ENCODE assay signal across 19 cellular contexts in the genomic region with DNA sequence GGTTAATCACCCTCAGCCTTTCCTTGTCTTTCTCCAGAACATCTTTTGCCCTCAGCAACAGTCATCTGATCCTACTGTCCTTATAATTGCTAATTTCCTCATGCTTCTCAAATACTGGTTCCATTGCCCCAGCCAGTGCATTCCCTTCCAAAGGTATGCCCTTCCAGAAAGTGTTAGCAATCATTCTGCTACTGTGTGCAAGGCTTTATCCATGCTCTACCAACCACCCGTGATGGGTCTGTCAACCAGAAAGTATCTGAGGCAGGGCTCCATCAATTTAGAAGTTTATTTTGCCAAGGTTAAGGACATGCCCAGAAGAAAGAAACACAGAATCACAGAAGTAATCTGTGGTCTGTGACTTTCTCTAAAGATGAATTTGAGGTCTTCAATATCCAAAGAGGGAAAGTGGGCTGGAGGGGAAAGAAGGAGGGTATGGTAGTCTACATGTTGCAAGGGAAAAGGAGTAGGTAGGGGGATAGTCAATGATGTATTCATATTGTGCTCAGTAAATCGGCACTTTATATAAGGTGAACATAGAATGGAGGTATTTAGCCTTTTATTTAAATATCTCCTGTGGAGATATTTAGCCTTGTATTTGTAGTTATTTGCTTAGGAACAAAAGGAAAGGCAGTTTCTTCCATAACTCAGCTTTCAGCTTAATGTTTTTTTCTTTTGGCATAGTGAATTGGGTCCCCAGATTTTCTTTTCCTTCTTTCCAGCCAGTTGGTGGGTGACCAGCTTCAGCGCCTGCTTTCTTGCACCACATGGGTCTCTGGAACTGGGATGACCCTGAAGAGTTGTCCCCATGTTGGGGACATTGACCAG. TPM values are rescaled to one million over a fixed set of nuclear protein-coding genes. Genes with fewer than 3 reads are reported as not detected.
DNase-seq lines count a peak whose midpoint lies in the region; ATAC-seq and TF ChIP-seq lines count a peak whose summit lies in the region.
"Had no signal": no experiment of that assay in that cellular context is flagged by ENCODE, and none has a peak within 500 bp of the region (broad histone marks: within the 10 kb centered on the region; RNA-seq: fewer than 3 reads in every experiment).

No MANE protein-coding gene starts in this region.

- no peaks in the 10 kb centered on the region for H3K36me3 Mint-ChIP-seq in Calu3 (ENCODE audit: insufficient read depth, unreplicated experiment)
- no peaks in the 10 kb centered on the region for H3K36me3 Mint-ChIP-seq in naive thymus-derived CD4-positive, alpha-beta T cell
- H3K36me3 Mint-ChIP-seq: activated naive CD4-positive, alpha-beta T cell treated with anti-CD3 and anti-CD28 coated beads, Interleukin-2, amount 50 U/mL, for 72 hours; memory B cell had no signal

- BruUV-seq in Calu3 (replicated peaks; lab: Mats Ljungman, UMichigan), result no TSS peak

- peak overlapping the region; percentile 58; the same call in 1 of the 2 replicates for H3K9ac ChIP-seq in OCI-LY3 (ENCODE audit: low read length)
- H3K9ac ChIP-seq in iPS-18a (ENCODE audit: low read length), result peak overlapping the region; percentile 12

- ATAC-seq in HG03159 (IDR thresholded peaks at IDR 0.05; ENCODE audit: unreplicated experiment) (no peak), HG03520 (IDR thresholded peaks at IDR 0.05; ENCODE audit: unreplicated experiment) (no peak)
- no peak for ATAC-seq in naive thymus-derived CD4-positive, alpha-beta T cell
- ATAC-seq: activated naive CD4-positive, alpha-beta T cell treated with anti-CD3 and anti-CD28 coated beads, Interleukin-2, amount 50 U/mL, for 72 hours had no signal

- H3K4me1 ChIP-seq in OCI-LY3 (ENCODE audit: low read length) (peaks cover 63% of the 10 kb centered on the region), iPS-18a (ENCODE audit: control insufficient read depth, low read depth, low read length) (peaks cover 19% of the 10 kb centered on the region)
- H3K4me1 ChIP-seq in naive thymus-derived CD4-positive, alpha-beta T cell (ENCODE audit: control insufficient read depth in 2 of 2, insufficient read depth in 2 of 2, low read length in 2 of 2), result peaks cover 0 to 7% of the 10 kb centered on the region in 2 donors
- H3K4me1 ChIP-seq: suprapubic skin had no signal

- H3K4me1 Mint-ChIP-seq in Calu3 (ENCODE audit: low read depth, unreplicated experiment), result peaks cover 56% of the 10 kb centered on the region
- peaks cover 0 to 48% (median 31%) of the 10 kb centered on the region in 7 donors for H3K4me1 Mint-ChIP-seq in naive thymus-derived CD4-positive, alpha-beta T cell

- H4K20me1 ChIP-seq in OCI-LY3 (ENCODE audit: insufficient read depth, low read length), result no peaks in the 10 kb centered on the region

- peak overlapping the region; percentile 45 for H3K27ac Mint-ChIP-seq in Calu3 (ENCODE audit: unreplicated experiment)
- H3K27ac Mint-ChIP-seq in naive thymus-derived CD4-positive, alpha-beta T cell, result peak overlapping the region in 3 of 9 donors; percentile 1 to 19 (median 2)
- H3K27ac Mint-ChIP-seq: activated naive CD4-positive, alpha-beta T cell treated with anti-CD3 and anti-CD28 coated beads, Interleukin-2, amount 50 U/mL, for 72 hours; memory B cell; T-helper 1 cell treated with Interleukin-12 subunit alpha and Interleukin-12 subunit beta and Interleukin-4 antibody, amounts not matched to agents 30 μg/mL and 1 μg/mL, for 36 hours had no signal

- H3K4me3 Mint-ChIP-seq in Calu3 (ENCODE audit: low read depth, unreplicated experiment), result no peak overlapping the region
- H3K4me3 Mint-ChIP-seq in naive thymus-derived CD4-positive, alpha-beta T cell, result no peak overlapping the region
- H3K4me3 Mint-ChIP-seq: memory B cell; T-helper 1 cell treated with Interleukin-12 subunit alpha and Interleukin-12 subunit beta and Interleukin-4 antibody, amounts not matched to agents 30 μg/mL and 1 μg/mL, for 36 hours had no signal

- DNase-seq in Calu3, result no peak
- peak; percentile 43 for DNase-seq in renal cortical epithelial cell (ENCODE audit: low read depth)
- no peak for DNase-seq in naive thymus-derived CD4-positive, alpha-beta T cell
- no peak for DNase-seq in activated CD4-positive, alpha-beta T cell treated with anti-CD3 and anti-CD28 coated beads, Interleukin-2, amount 50 U/mL, for 4 hours
- DNase-seq: activated T-cell treated with anti-CD3 and anti-CD28 coated beads, Interleukin-2, amount 50 U/mL, for 48 hours; GOT3; NCI-H1105 treated with DMSO at 0.1 percent for 48 hours; NCI-H2107; NCI-H526 had no signal

- no peaks in the 10 kb centered on the region for H3K79me2 ChIP-seq in OCI-LY3 (ENCODE audit: low read length)

- H3K27ac ChIP-seq in OCI-LY3 (ENCODE audit: low read length), result peak overlapping the region; percentile 74
- no peak overlapping the region for H3K27ac ChIP-seq in iPS-18a (ENCODE audit: low read length)
- H3K27ac ChIP-seq in naive thymus-derived CD4-positive, alpha-beta T cell (ENCODE audit: low read depth, low read length), result no peak overlapping the region
- H3K27ac ChIP-seq: SJSA1, suprapubic skin, VCaP had no signal

- H2AFZ ChIP-seq in OCI-LY3 (ENCODE audit: low read depth, low read length), result 0 out of 2 replicates have a peak overlapping the region, but pooled peaks have one; percentile 4

- no peaks in the 10 kb centered on the region for H3K9me3 ChIP-seq in OCI-LY3 (ENCODE audit: insufficient read depth, low read length)
- H3K9me3 ChIP-seq in iPS-18a (ENCODE audit: control insufficient read depth, low read depth, low read length), result no peaks in the 10 kb centered on the region
- H3K9me3 ChIP-seq in naive thymus-derived CD4-positive, alpha-beta T cell (ENCODE audit: control insufficient read depth in 2 of 3, low read length in 3 of 3), result no peaks in the 10 kb centered on the region
- H3K9me3 ChIP-seq: SJSA1, suprapubic skin had no signal

- H3K27me3 Mint-ChIP-seq in Calu3 (ENCODE audit: unreplicated experiment), result no peaks in the 10 kb centered on the region
- H3K27me3 Mint-ChIP-seq in naive thymus-derived CD4-positive, alpha-beta T cell, result peaks cover 0 to 7% (median 0%) of the 10 kb centered on the region in 5 donors
- H3K27me3 Mint-ChIP-seq: memory B cell had no signal

- CTCF ChIA-PET in Calu3 (lab: Charles Lee), result interaction anchor here (1.2 to 1.8 kb wide), 2 partner anchors 18 to 26 kb away, joined by 3 to 8 read pairs; no protein-coding TSS in a partner anchor
- CTCF ChIA-PET in naive thymus-derived CD4-positive, alpha-beta T cell (lab: Charles Lee), result no interaction called here

- H3K4me3 ChIP-seq in OCI-LY3 (ENCODE audit: low read length) (no peak overlapping the region), iPS-18a (ENCODE audit: low read length) (peak overlapping the region; percentile 34)
- no peak overlapping the region for H3K4me3 ChIP-seq in naive thymus-derived CD4-positive, alpha-beta T cell (ENCODE audit: low read length)
- H3K4me3 ChIP-seq: SJSA1, suprapubic skin had no signal

- POLR2A ChIA-PET in naive thymus-derived CD4-positive, alpha-beta T cell (lab: Charles Lee), result interaction anchor here (1.0 kb wide), 1 partner anchor 8 kb away, joined by 3 read pairs; no protein-coding TSS in a partner anchor

- peak overlapping the region; percentile 2; the same call in 1 of the 2 replicates for H3K4me2 ChIP-seq in OCI-LY3 (ENCODE audit: low read length)

- H3K36me3 ChIP-seq in OCI-LY3 (replicated peaks; ENCODE audit: low read depth, low read length) (no peaks in the 10 kb centered on the region), iPS-18a (ENCODE audit: control insufficient read depth, low read depth, low read length) (no peaks in the 10 kb centered on the region)
- H3K36me3 ChIP-seq in naive thymus-derived CD4-positive, alpha-beta T cell (ENCODE audit: control insufficient read depth in 2 of 3, insufficient read depth in 3 of 3, low read length in 3 of 3), result no peaks in the 10 kb centered on the region
- H3K36me3 ChIP-seq: SJSA1, suprapubic skin had no signal

- H3K27me3 ChIP-seq in OCI-LY3 (ENCODE audit: low read depth, low read length) (no peaks in the 10 kb centered on the region), iPS-18a (ENCODE audit: control insufficient read depth, insufficient read depth, low read length) (no peaks in the 10 kb centered on the region)
- no peaks in the 10 kb centered on the region for H3K27me3 ChIP-seq in naive thymus-derived CD4-positive, alpha-beta T cell (ENCODE audit: control insufficient read depth in 2 of 2, insufficient read depth in 2 of 2, low read length in 2 of 2)
- H3K27me3 ChIP-seq: SJSA1, suprapubic skin had no signal

- H3K9me3 Mint-ChIP-seq in Calu3 (ENCODE audit: low read depth, unreplicated experiment), result no peaks in the 10 kb centered on the region
- no peaks in the 10 kb centered on the region for H3K9me3 Mint-ChIP-seq in naive thymus-derived CD4-positive, alpha-beta T cell
- H3K9me3 Mint-ChIP-seq: activated naive CD4-positive, alpha-beta T cell treated with anti-CD3 and anti-CD28 coated beads, Interleukin-2, amount 50 U/mL, for 72 hours; memory B cell; T-helper 1 cell treated with Interleukin-12 subunit alpha and Interleukin-12 subunit beta and Interleukin-4 antibody, amounts not matched to agents 30 μg/mL and 1 μg/mL, for 36 hours had no signal

- intact Hi-C loops in Calu3 (cut with micrococcal nuclease; ENCODE audit: unreplicated experiment), result no loop called here
- intact Hi-C loops in naive thymus-derived CD4-positive, alpha-beta T cell (cut with micrococcal nuclease), result no loop called here

- TF ChIP-seq CTCF in Calu3 (IDR thresholded peaks at IDR 0.05; ENCODE audit: unreplicated experiment) (no peak), OCI-LY3 (IDR thresholded peaks at IDR 0.05; ENCODE audit: low read depth, low read length) (no peak)

RNA-seq across cellular contexts. Expression of gene PAQR8, which starts 35.2 kb away (rescaled TPM):
- total RNA-seq in Calu3 (2022), result 16.1 and 16.3 TPM in 2 replicates
- 3.6 and 3.8 TPM in 2 replicates for total RNA-seq in renal cortical epithelial cell
- 10 to 100 TPM in 3 of 5 experiments, 1 to 10 TPM in 2; 7.5 to 46.2 (median 21.6) TPM for total RNA-seq in naive thymus-derived CD4-positive, alpha-beta T cell
- polyA plus RNA-seq in naive thymus-derived CD4-positive, alpha-beta T cell, result 10 to 100 TPM; 32.1 to 39.2 TPM

RNA-seq across cellular contexts. Expression of gene MCM3, which starts 42.2 kb away (rescaled TPM):
- total RNA-seq in Calu3 (2022), result 116 and 117 TPM in 2 replicates
- 42.2 and 48.6 TPM in 2 replicates for total RNA-seq in renal cortical epithelial cell
- 100 to 1,000 TPM in 1 of 5 experiments, 10 to 100 TPM in 4; 20.3 to 157 (median 45.2) TPM for total RNA-seq in naive thymus-derived CD4-positive, alpha-beta T cell
- 10 to 100 TPM; 51.6 to 70.5 TPM for polyA plus RNA-seq in naive thymus-derived CD4-positive, alpha-beta T cell
